Comparison of ENCODE assay signal across 1 cellular context in the genomic region with DNA sequence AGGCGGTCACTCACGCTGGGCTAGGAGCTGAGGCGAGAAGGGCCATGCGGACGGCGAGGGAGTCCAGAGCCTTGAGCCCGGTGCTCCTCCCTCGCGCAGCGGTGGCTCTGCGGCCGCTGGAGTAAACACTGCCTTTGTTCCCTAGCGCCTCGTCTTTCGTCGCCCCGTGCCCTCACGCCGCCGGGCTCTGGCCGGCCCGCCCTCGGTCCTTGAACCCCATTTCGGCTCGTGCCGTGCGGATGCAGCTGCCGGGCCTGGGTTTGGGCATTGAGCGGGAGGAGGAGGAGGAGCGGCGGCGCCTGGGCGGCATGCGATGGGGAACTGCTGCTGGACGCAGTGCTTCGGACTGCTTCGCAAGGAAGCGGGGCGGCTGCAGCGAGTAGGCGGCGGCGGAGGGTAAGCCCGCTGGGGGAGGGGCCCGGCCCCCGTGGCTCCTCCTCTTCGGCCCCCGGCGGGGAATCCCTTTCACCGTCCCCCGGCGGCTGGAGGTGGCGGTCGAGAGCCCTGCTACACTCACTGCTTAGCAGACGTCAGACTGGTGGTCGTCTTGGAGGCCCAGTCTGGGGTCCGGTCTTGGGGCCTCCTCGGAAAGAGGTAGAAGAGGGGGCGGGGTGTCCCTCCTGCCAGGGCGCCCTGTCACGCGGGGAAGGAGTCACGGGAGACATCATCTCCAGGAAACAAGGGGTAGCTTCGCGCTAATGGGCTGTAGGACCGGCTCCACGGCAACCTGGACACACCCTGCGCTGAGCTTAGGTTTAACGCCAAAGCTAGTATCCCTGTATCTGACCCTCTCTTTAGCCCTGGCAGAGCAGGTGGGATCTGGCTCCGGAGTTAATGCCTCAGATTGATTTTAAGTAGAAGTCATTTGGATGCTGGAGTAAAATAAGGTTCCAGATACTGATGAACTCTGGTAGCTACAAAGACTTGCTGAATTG.
A peak's percentile ranks its signal among the peaks of the same experiment; 100 is the strongest.
TF ChIP-seq lines count a peak whose summit lies in the region.

Gene AP1AR (plus strand): TSS at position 9 of the 935 bp plus-strand sequence. CDS start 305 bp downstream, at position 314.

TF ChIP-seq in K562, 482 proteins besides CTCF, POLR2A, EP300 and RAD21 (continued from another document and continues in another):
- TF ChIP-seq, protein P1, sequence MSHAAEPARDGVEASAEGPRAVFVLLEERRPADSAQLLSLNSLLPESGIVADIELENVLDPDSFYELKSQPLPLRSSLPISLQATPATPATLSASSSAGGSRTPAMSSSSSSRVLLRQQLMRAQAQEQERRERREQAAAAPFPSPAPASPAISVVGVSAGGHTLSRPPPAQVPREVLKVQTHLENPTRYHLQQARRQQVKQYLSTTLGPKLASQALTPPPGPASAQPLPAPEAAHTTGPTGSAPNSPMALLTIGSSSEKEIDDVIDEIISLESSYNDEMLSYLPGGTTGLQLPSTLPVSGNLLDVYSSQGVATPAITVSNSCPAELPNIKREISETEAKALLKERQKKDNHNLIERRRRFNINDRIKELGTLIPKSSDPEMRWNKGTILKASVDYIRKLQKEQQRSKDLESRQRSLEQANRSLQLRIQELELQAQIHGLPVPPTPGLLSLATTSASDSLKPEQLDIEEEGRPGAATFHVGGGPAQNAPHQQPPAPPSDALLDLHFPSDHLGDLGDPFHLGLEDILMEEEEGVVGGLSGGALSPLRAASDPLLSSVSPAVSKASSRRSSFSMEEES (CRISPR knock-in tag; IDR thresholded peaks at IDR 0.05) = no peak
- TF ChIP-seq EP400 (IDR thresholded peaks at IDR 0.05) (peak; percentile 84), RNF219 (CRISPR knock-in tag; IDR thresholded peaks at IDR 0.05) (no peak), KHSRP (IDR thresholded peaks at IDR 0.05) (no peak), ATF4 (CRISPR knock-in tag; IDR thresholded peaks at IDR 0.05) (no peak), XRCC5 (IDR thresholded peaks at IDR 0.05; ENCODE audit: low read depth, low read length) (no peak), ZNF217 (CRISPR knock-in tag; IDR thresholded peaks at IDR 0.05) (no peak), ZNF121 (CRISPR knock-in tag; conservative IDR thresholded peaks at IDR 0.05) (no peak), FOXM1 (IDR thresholded peaks at IDR 0.05; ENCODE audit: low read depth) (no peak), FOXM1 (CRISPR knock-in tag; IDR thresholded peaks at IDR 0.05; ENCODE audit: low read depth) (no peak), NR2C1 (IDR thresholded peaks at IDR 0.05) (no peak), NR2C1 (tag; IDR thresholded peaks at IDR 0.05) (no peak), DIDO1 (tag; IDR thresholded peaks at IDR 0.05; ENCODE audit: low read depth) (no peak), SMAD4 (CRISPR knock-in tag; conservative IDR thresholded peaks at IDR 0.05) (no peak), SIX5 (IDR thresholded peaks at IDR 0.05; ENCODE audit: borderline replicate concordance in 1 of 2, insufficient read depth in 1 of 2, low read depth in 1 of 2, low read length in 2 of 2) (no peak), NR3C1 (CRISPR knock-in tag; IDR thresholded peaks at IDR 0.05) (no peak), MAFF (IDR thresholded peaks at IDR 0.05; ENCODE audit: low read length) (no peak), IRF2 (CRISPR knock-in tag; IDR thresholded peaks at IDR 0.05) (no peak), TEAD4 (IDR thresholded peaks at IDR 0.05; ENCODE audit: low read length) (no peak), TEAD4 (CRISPR knock-in tag; IDR thresholded peaks at IDR 0.05; ENCODE audit: borderline replicate concordance) (no peak), ZNF449 (CRISPR knock-in tag; IDR thresholded peaks at IDR 0.05) (no peak), MYBL2 (IDR thresholded peaks at IDR 0.05; ENCODE audit: low read depth) (no peak), MYBL2 (CRISPR knock-in tag; IDR thresholded peaks at IDR 0.05; ENCODE audit: borderline replicate concordance) (no peak), SIN3B (IDR thresholded peaks at IDR 0.05; ENCODE audit: low read depth) (no peak), LARP7 (IDR thresholded peaks at IDR 0.05) (no peak), ZNF277 (CRISPR knock-in tag; IDR thresholded peaks at IDR 0.05; ENCODE audit: borderline replicate concordance) (no peak), RFX7 (CRISPR knock-in tag; IDR thresholded peaks at IDR 0.05) (no peak), CBX1 (IDR thresholded peaks at IDR 0.05; ENCODE audit: low read depth) (peak; percentile 89; the same call in 1 of the 2 replicates), NR2C2 (CRISPR knock-in tag; IDR thresholded peaks at IDR 0.05) (no peak), NR2C2 (tag; IDR thresholded peaks at IDR 0.05) (no peak), FOXA1 (IDR thresholded peaks at IDR 0.05; ENCODE audit: borderline replicate concordance) (no peak), NR0B1 (IDR thresholded peaks at IDR 0.05; ENCODE audit: partially characterized antibody) (no peak), SP1 (CRISPR knock-in tag; IDR thresholded peaks at IDR 0.05) (peak; percentile 79), MEF2D (tag; conservative IDR thresholded peaks at IDR 0.05; ENCODE audit: low read depth) (no peak), MCM2 (IDR thresholded peaks at IDR 0.05; ENCODE audit: low read depth) (no peak), FOXP1 (CRISPR knock-in tag; IDR thresholded peaks at IDR 0.05) (peak; percentile 57; the same call in 1 of the 2 replicates), KAT8 (IDR thresholded peaks at IDR 0.05; ENCODE audit: low read depth) (no peak), U2AF1 (optimal IDR thresholded peaks at IDR 0.05; ENCODE audit: low read depth, low read length) (peak; percentile 75), NR2F6 (CRISPR knock-in tag; IDR thresholded peaks at IDR 0.05) (no peak), TRIM28 (IDR thresholded peaks at IDR 0.05) (0 out of 2 replicates have a peak, but pooled peaks have one; percentile 17)
- TF ChIP-seq, protein P2, sequence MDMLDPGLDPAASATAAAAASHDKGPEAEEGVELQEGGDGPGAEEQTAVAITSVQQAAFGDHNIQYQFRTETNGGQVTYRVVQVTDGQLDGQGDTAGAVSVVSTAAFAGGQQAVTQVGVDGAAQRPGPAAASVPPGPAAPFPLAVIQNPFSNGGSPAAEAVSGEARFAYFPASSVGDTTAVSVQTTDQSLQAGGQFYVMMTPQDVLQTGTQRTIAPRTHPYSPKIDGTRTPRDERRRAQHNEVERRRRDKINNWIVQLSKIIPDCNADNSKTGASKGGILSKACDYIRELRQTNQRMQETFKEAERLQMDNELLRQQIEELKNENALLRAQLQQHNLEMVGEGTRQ (CRISPR knock-in tag; IDR thresholded peaks at IDR 0.05) = no peak
- TF ChIP-seq, protein P3, sequence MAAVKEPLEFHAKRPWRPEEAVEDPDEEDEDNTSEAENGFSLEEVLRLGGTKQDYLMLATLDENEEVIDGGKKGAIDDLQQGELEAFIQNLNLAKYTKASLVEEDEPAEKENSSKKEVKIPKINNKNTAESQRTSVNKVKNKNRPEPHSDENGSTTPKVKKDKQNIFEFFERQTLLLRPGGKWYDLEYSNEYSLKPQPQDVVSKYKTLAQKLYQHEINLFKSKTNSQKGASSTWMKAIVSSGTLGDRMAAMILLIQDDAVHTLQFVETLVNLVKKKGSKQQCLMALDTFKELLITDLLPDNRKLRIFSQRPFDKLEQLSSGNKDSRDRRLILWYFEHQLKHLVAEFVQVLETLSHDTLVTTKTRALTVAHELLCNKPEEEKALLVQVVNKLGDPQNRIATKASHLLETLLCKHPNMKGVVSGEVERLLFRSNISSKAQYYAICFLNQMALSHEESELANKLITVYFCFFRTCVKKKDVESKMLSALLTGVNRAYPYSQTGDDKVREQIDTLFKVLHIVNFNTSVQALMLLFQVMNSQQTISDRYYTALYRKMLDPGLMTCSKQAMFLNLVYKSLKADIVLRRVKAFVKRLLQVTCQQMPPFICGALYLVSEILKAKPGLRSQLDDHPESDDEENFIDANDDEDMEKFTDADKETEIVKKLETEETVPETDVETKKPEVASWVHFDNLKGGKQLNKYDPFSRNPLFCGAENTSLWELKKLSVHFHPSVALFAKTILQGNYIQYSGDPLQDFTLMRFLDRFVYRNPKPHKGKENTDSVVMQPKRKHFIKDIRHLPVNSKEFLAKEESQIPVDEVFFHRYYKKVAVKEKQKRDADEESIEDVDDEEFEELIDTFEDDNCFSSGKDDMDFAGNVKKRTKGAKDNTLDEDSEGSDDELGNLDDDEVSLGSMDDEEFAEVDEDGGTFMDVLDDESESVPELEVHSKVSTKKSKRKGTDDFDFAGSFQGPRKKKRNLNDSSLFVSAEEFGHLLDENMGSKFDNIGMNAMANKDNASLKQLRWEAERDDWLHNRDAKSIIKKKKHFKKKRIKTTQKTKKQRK (IDR thresholded peaks at IDR 0.05; ENCODE audit: borderline replicate concordance, low read depth, low read length) = no peak
- TF ChIP-seq, protein P4, sequence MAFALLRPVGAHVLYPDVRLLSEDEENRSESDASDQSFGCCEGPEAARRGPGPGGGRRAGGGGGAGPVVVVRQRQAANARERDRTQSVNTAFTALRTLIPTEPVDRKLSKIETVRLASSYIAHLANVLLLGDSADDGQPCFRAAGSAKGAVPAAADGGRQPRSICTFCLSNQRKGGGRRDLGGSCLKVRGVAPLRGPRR (CRISPR knock-in tag; IDR thresholded peaks at IDR 0.05) = no peak
- TF ChIP-seq, protein P5, sequence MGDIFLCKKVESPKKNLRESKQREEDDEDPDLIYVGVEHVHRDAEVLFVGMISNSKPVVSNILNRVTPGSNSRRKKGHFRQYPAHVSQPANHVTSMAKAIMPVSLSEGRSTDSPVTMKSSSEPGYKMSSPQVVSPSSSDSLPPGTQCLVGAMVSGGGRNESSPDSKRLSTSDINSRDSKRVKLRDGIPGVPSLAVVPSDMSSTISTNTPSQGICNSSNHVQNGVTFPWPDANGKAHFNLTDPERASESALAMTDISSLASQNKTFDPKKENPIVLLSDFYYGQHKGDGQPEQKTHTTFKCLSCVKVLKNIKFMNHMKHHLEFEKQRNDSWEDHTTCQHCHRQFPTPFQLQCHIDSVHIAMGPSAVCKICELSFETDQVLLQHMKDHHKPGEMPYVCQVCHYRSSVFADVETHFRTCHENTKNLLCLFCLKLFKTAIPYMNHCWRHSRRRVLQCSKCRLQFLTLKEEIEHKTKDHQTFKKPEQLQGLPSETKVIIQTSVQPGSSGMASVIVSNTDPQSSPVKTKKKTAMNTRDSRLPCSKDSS (IDR thresholded peaks at IDR 0.05; ENCODE audit: low read depth, partially characterized antibody) = no peak
